1 cellular context compared by ENCODE assay signal in genomic region chr3:82240322-82240721, GRCh38.
TF ChIP-seq lines count a peak whose summit lies in the region.

No MANE protein-coding gene starts in this region.

TF ChIP-seq in GM23338, 12 proteins besides CTCF, POLR2A, EP300 and RAD21 (continued from another document):
- no peak for TF ChIP-seq ZNF462 (CRISPR knock-in tag; IDR thresholded peaks at IDR 0.05)
- no peak for TF ChIP-seq STAT1 (IDR thresholded peaks at IDR 0.05; ENCODE audit: unreplicated experiment)
- no peak for TF ChIP-seq NANOG (IDR thresholded peaks at IDR 0.05; ENCODE audit: borderline replicate concordance)
- no peak for TF ChIP-seq CREB1 (CRISPR knock-in tag; IDR thresholded peaks at IDR 0.05; ENCODE audit: low read depth)
- no peak for TF ChIP-seq EZH2 (IDR thresholded peaks at IDR 0.05; ENCODE audit: low read depth, unreplicated experiment)
